In genomic region chr9:137083418-137084004, GRCh38 we compare ENCODE assay signal across 8 cellular contexts. TPM values are rescaled to one million over a fixed set of nuclear protein-coding genes. Genes with fewer than 3 reads are reported as not detected.
A peak's percentile ranks its signal among the peaks of the same experiment; 100 is the strongest.
DNase-seq lines count a peak whose midpoint lies in the region; ATAC-seq and TF ChIP-seq lines count a peak whose summit lies in the region.

No MANE protein-coding gene starts in this region.

- DNase-seq in AG10803 (ENCODE audit: low read depth) (peak; percentile 94), HPDE6-E6E7 (ENCODE audit: extremely low spot score) (peak; percentile 90), iris pigment epithelial cell (ENCODE audit: low read depth) (peak; percentile 95), ureter (ENCODE audit: low spot score) (peak; percentile 63), HuH-7.5 (ENCODE audit: low spot score) (no peak), GM13977 (ENCODE audit: low spot score) (no peak)
- peak; percentile 49 for DNase-seq in activated naive CD8-positive, alpha-beta T cell treated with anti-CD3 and anti-CD28 coated beads, Interleukin-2, amount 50 U/mL, for 24 hours

- H3K27ac Mint-ChIP-seq in activated naive CD8-positive, alpha-beta T cell treated with anti-CD3 and anti-CD28 coated beads, Interleukin-2, amount 50 U/mL, for 24 hours: no peak overlapping the region

- no peak for TF ChIP-seq CTCF in AG10803 (conservative IDR thresholded peaks at IDR 0.05; ENCODE audit: low read length)
- TF ChIP-seq CTCF in GM13977 (IDR thresholded peaks at IDR 0.05; ENCODE audit: extremely low read depth, insufficient read depth, missing control alignments): no peak

- H3K4me1 Mint-ChIP-seq in activated naive CD8-positive, alpha-beta T cell treated with anti-CD3 and anti-CD28 coated beads, Interleukin-2, amount 50 U/mL, for 24 hours: peaks cover 40% of the 10 kb centered on the region

- H3K36me3 Mint-ChIP-seq in activated naive CD8-positive, alpha-beta T cell treated with anti-CD3 and anti-CD28 coated beads, Interleukin-2, amount 50 U/mL, for 24 hours (ENCODE audit: low read depth): peaks cover 5% of the 10 kb centered on the region

- no peak overlapping the region for H3K4me3 Mint-ChIP-seq in activated naive CD8-positive, alpha-beta T cell treated with anti-CD3 and anti-CD28 coated beads, Interleukin-2, amount 50 U/mL, for 24 hours

- ATAC-seq in activated naive CD8-positive, alpha-beta T cell treated with anti-CD3 and anti-CD28 coated beads, Interleukin-2, amount 50 U/mL, for 24 hours: peak; percentile 8
- no peak for ATAC-seq in HG03439 (IDR thresholded peaks at IDR 0.05; ENCODE audit: unreplicated experiment)

- in situ Hi-C loops in GM13977 (cut with MboI; ENCODE audit: low pct_unique_long_range_greater_than_20kb, low sequenced_read_pairs, unreplicated experiment): no loop called here

- no peaks in the 10 kb centered on the region for H3K9me3 Mint-ChIP-seq in activated naive CD8-positive, alpha-beta T cell treated with anti-CD3 and anti-CD28 coated beads, Interleukin-2, amount 50 U/mL, for 24 hours

- H3K27me3 Mint-ChIP-seq in activated naive CD8-positive, alpha-beta T cell treated with anti-CD3 and anti-CD28 coated beads, Interleukin-2, amount 50 U/mL, for 24 hours: no peaks in the 10 kb centered on the region

- no peak overlapping the region for H3K4me3 ChIP-seq in AG10803 (ENCODE audit: low read length)

RNA-seq across cellular contexts. Expression of gene MAN1B1, which starts 3.3 kb away (rescaled TPM):
- 57.8 TPM for total RNA-seq in ureter

RNA-seq across cellular contexts. Expression of gene UAP1L1, which starts 6.2 kb away (rescaled TPM):
- total RNA-seq in ureter: 12.7 TPM

RNA-seq across cellular contexts. Expression of gene SAPCD2, which starts 13.2 kb away (rescaled TPM):
- total RNA-seq in ureter: 1.6 TPM

RNA-seq across cellular contexts. Expression of gene ENTPD2, which starts 29.6 kb away (rescaled TPM):
- 1.3 TPM for total RNA-seq in ureter

RNA-seq across cellular contexts. Expression of gene DPP7, which starts 31.0 kb away (rescaled TPM):
- total RNA-seq in ureter: 157 TPM

Comparison
In these comparisons a context has a peak if more than half of its experiments do, and no peak if none do; other contexts are left out.
1. DNase-seq: peak in AG10803 (single experiment), HPDE6-E6E7 (single experiment), activated naive CD8-positive, alpha-beta T cell treated with anti-CD3 and anti-CD28 coated beads, Interleukin-2, amount 50 U/mL, for 24 hours (single experiment), iris pigment epithelial cell (single experiment) and ureter (single experiment); none in HuH-7.5 (single experiment) and GM13977 (single experiment).